ENCODE assay signal across 21 cellular contexts in genomic region chr12:109783135-109783964, GRCh38. TPM values are rescaled to one million over a fixed set of nuclear protein-coding genes. Genes with fewer than 3 reads are reported as not detected.
"Had no signal": no experiment of that assay in that cellular context is flagged by ENCODE, and none has a peak within 500 bp of the region (broad histone marks: within the 10 kb centered on the region; RNA-seq: fewer than 3 reads in every experiment).

No MANE protein-coding gene starts in this region.

- H3K27ac Mint-ChIP-seq: activated naive CD4-positive, alpha-beta T cell treated with anti-CD3 and anti-CD28 coated beads, Interleukin-2, amount 10 ng/mL, durations not matched to agents 7 days and 5 days; T-cell; T-helper 2 cell treated with Interferon-gamma antibody and Interleukin-4, amounts not matched to agents 5 μg/mL and 100 μg/mL, for 36 hours had no signal

- H3K4me3 Mint-ChIP-seq: activated naive CD4-positive, alpha-beta T cell treated with anti-CD3 and anti-CD28 coated beads, Interleukin-2, amount 10 ng/mL, durations not matched to agents 7 days and 5 days; T-cell; T-helper 2 cell treated with Interferon-gamma antibody and Interleukin-4, amounts not matched to agents 5 μg/mL and 100 μg/mL, for 36 hours had no signal

- H3K9me3 Mint-ChIP-seq: T-cell had no signal

- ATAC-seq: right cardiac atrium, T-cell had no signal

- DNase-seq: activated CD4-positive, alpha-beta T cell treated with anti-CD3 and anti-CD28 coated beads for 4 hours; activated CD4-positive, alpha-beta T cell treated with anti-CD3 and anti-CD28 coated beads, Interleukin-2, amount 50 U/mL, for 4 hours; activated CD8-positive, alpha-beta memory T cell treated with anti-CD3 and anti-CD28 coated beads for 24 hours; activated effector memory CD4-positive, alpha-beta T cell treated with anti-CD3 and anti-CD28 coated beads, Interleukin-2, amount 50 U/mL, for 16 hours; activated naive CD4-positive, alpha-beta T cell treated with anti-CD3 and anti-CD28 coated beads, Interleukin-2, amount 10 ng/mL, durations not matched to agents 7 days and 5 days; amygdala; central memory CD4-positive, alpha-beta T cell; foreskin fibroblast; heart right ventricle; left ventricle myocardium inferior; right cardiac atrium; stimulated activated CD4-positive, alpha-beta T cell treated with anti-CD3 and anti-CD28 coated beads, Interleukin-15, amount 100 ng/mL, for 24 hours; stimulated activated CD4-positive, alpha-beta T cell treated with anti-CD3 and anti-CD28 coated beads, Interleukin-2, amount 100 ng/mL, for 24 hours; stimulated activated naive CD4-positive, alpha-beta T cell; T-cell; trophoblast cell; uterus had no signal

- H3K9me3 ChIP-seq: uterus had no signal

- H3K36me3 ChIP-seq: heart right ventricle, left ventricle myocardium inferior, thoracic aorta, uterus had no signal

- H3K4me1 Mint-ChIP-seq: activated naive CD4-positive, alpha-beta T cell treated with anti-CD3 and anti-CD28 coated beads, Interleukin-2, amount 10 ng/mL, durations not matched to agents 7 days and 5 days; T-cell had no signal

- H3K27ac ChIP-seq: heart right ventricle, left ventricle myocardium inferior, thoracic aorta, uterus had no signal

- H3K4me3 ChIP-seq: heart right ventricle, left ventricle myocardium inferior, thoracic aorta, uterus had no signal

- H3K4me1 ChIP-seq: heart right ventricle, left ventricle myocardium inferior, uterus had no signal

- H3K27me3 ChIP-seq: heart right ventricle, uterus had no signal

- H3K36me3 Mint-ChIP-seq: activated naive CD4-positive, alpha-beta T cell treated with anti-CD3 and anti-CD28 coated beads, Interleukin-2, amount 10 ng/mL, durations not matched to agents 7 days and 5 days; T-cell had no signal

- FAIRE-seq: endothelial cell of umbilical vein had no signal

RNA-seq across cellular contexts. Expression of gene TRPV4, which starts 49.8 kb away (rescaled TPM):
- total RNA-seq: T-cell had no signal
- polyA plus RNA-seq: neural cell had no signal
